6 cellular contexts compared by ENCODE assay signal in the genomic region with DNA sequence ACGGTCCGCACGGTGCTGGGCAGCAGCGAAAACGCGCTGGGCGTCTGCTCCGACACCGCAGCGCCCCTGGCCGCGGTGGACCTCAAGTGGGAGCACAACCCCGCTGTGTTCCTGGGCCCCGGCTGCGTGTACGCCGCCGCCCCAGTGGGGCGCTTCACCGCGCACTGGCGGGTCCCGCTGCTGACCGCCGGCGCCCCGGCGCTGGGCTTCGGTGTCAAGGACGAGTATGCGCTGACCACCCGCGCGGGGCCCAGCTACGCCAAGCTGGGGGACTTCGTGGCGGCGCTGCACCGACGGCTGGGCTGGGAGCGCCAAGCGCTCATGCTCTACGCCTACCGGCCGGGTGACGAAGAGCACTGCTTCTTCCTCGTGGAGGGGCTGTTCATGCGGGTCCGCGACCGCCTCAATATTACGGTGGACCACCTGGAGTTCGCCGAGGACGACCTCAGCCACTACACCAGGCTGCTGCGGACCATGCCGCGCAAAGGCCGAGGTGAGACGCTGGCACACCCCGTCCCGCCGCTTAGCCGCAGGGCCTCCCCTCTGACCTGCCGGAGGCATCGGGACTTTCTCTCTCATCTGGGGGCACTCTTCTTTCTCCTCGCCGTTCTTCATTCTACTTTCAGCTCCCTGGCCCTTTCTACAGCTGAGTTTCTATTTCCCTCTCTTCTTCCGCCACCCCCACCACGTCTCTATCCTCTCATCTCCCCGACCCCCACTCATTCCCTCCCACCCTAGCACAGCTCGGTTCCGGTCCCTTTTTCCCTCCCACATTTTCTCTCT.
DNase-seq lines count a peak whose midpoint lies in the region; FAIRE-seq and TF ChIP-seq lines count a peak whose summit lies in the region.

No MANE protein-coding gene starts in this region.

- H3K4me1 Mint-ChIP-seq in activated T-cell treated with anti-CD3 and anti-CD28 coated beads, Interleukin-2, amount 50 U/mL, for 24 hours (ENCODE audit: low read depth): peaks cover 22% of the 10 kb centered on the region

- no peak for TF ChIP-seq CTCF in GM12865 (IDR thresholded peaks at IDR 0.05; ENCODE audit: insufficient read depth, low read depth, low read length, missing control alignments)

- H3K4me3 Mint-ChIP-seq in activated T-cell treated with anti-CD3 and anti-CD28 coated beads, Interleukin-2, amount 50 U/mL, for 24 hours: peak overlapping the region; percentile 60

- peaks cover 53% of the 10 kb centered on the region for H3K27me3 Mint-ChIP-seq in activated T-cell treated with anti-CD3 and anti-CD28 coated beads, Interleukin-2, amount 50 U/mL, for 24 hours

- no peak for FAIRE-seq in H54 (lab: Jason Lieb, UNC)

- no peaks in the 10 kb centered on the region for H3K36me3 Mint-ChIP-seq in activated T-cell treated with anti-CD3 and anti-CD28 coated beads, Interleukin-2, amount 50 U/mL, for 24 hours (ENCODE audit: low read depth)

- H3K4me3 ChIP-seq in GM12865 (ENCODE audit: low read depth, low read length): peak overlapping the region; percentile 2; the same call in 1 of the 2 replicates

- H3K9me3 Mint-ChIP-seq in activated T-cell treated with anti-CD3 and anti-CD28 coated beads, Interleukin-2, amount 50 U/mL, for 24 hours: no peaks in the 10 kb centered on the region

- DNase-seq in GM12865 (ENCODE audit: low read depth): no peak
- peak; percentile 63 for DNase-seq in activated T-cell treated with anti-CD3 and anti-CD28 coated beads, Interleukin-2, amount 50 U/mL, for 24 hours
- DNase-seq in left kidney (ENCODE audit: low read depth, low spot score): peak; percentile 72
- DNase-seq in NCI-H2081 (lab: John Stamatoyannopoulos, UW): no peak
- no peak for DNase-seq in H54 (ENCODE audit: insufficient read length, low spot score)
- DNase-seq in DMS153 treated with DMSO at 0.1 percent for 48 hours (lab: John Stamatoyannopoulos, UW; ENCODE audit: unreplicated experiment): no peak

- TF ChIP-seq POLR2A in H54 (IDR thresholded peaks at IDR 0.05; ENCODE audit: low read depth, low read length): no peak

- H3K27ac Mint-ChIP-seq in activated T-cell treated with anti-CD3 and anti-CD28 coated beads, Interleukin-2, amount 50 U/mL, for 24 hours: no peak overlapping the region

Comparison
In these comparisons a context has a peak if more than half of its experiments do, and no peak if none do; other contexts are left out.
1. DNase-seq: peak in activated T-cell treated with anti-CD3 and anti-CD28 coated beads, Interleukin-2, amount 50 U/mL, for 24 hours (single experiment) and left kidney (single experiment); none in GM12865 (single experiment), NCI-H2081 (0 of 2), H54 (single experiment) and DMS153 treated with DMSO at 0.1 percent for 48 hours (single experiment).